Comparison of ENCODE assay signal across 15 cellular contexts in genomic region chr10:49569031-49569765, GRCh38. TPM values are rescaled to one million over a fixed set of nuclear protein-coding genes. Genes with fewer than 3 reads are reported as not detected.
DNase-seq lines count a peak whose midpoint lies in the region; ATAC-seq and TF ChIP-seq lines count a peak whose summit lies in the region.
"Had no signal": no experiment of that assay in that cellular context is flagged by ENCODE, and none has a peak within 500 bp of the region (broad histone marks: within the 10 kb centered on the region; RNA-seq: fewer than 3 reads in every experiment).

No MANE protein-coding gene starts in this region.

- H3K4me3 ChIP-seq in IMR-90 (ENCODE audit: insufficient read depth, low read depth, low read length) = peak overlapping the region; percentile 34; the same call in 1 of the 2 replicates
- H3K4me3 ChIP-seq in astrocyte of the spinal cord (ENCODE audit: low read depth, low read length) = no peak overlapping the region
- H3K4me3 ChIP-seq in dorsolateral prefrontal cortex = no peak overlapping the region
- H3K4me3 ChIP-seq: BLaER1 treated with 17β-estradiol and CSF1 and Interleukin-3, amounts not matched to agents 10 nM and 100 nM had no signal

- no peak overlapping the region for H2AK9ac ChIP-seq in IMR-90 (replicated peaks; ENCODE audit: low read depth, low read length, poor library complexity)

- H4K20me1 ChIP-seq in IMR-90 (ENCODE audit: insufficient read depth, low read length) = no peaks in the 10 kb centered on the region
- H4K20me1 ChIP-seq: BLaER1 treated with 17β-estradiol and CSF1 and Interleukin-3, amounts not matched to agents 10 nM and 100 nM had no signal

- dilution Hi-C loops in IMR-90 (cut with HindIII; ENCODE audit: low sequenced_read_pairs, unreplicated experiment) = no loop called here

- peaks cover 5% of the 10 kb centered on the region for H3K9me3 ChIP-seq in IMR-90 (ENCODE audit: control insufficient read depth, insufficient read depth, low read length)

- H2BK15ac ChIP-seq in IMR-90 (ENCODE audit: low read depth, low read length) = no peak overlapping the region

- H3K18ac ChIP-seq in IMR-90 (ENCODE audit: low read depth, low read length) = no peak overlapping the region

- no peak overlapping the region for H2AFZ ChIP-seq in IMR-90 (replicated peaks; ENCODE audit: low read length, poor library complexity)

- in situ Hi-C loops in IMR-90 (cut with MboI; ENCODE audit: low sequenced_read_pairs) = no loop called here
- in situ Hi-C loops in astrocyte of the spinal cord (cut with HindIII; ENCODE audit: low sequenced_read_pairs) = no loop called here

- BruUV-seq in IMR-90 (replicated peaks; lab: Mats Ljungman, UMichigan) = no TSS peak

- H4K91ac ChIP-seq in IMR-90 (ENCODE audit: insufficient read depth, low read depth, low read length) = no peak overlapping the region

- peak overlapping the region; percentile 66; the same call in 1 of the 2 replicates for H3K4me2 ChIP-seq in IMR-90 (ENCODE audit: low read depth, low read length)
- H3K4me2 ChIP-seq: BLaER1 treated with 17β-estradiol and CSF1 and Interleukin-3, amounts not matched to agents 10 nM and 100 nM had no signal

- H2BK5ac ChIP-seq in IMR-90 (ENCODE audit: low read depth, low read length, poor library complexity, severe bottlenecking) = peak overlapping the region; percentile 58

- no peaks in the 10 kb centered on the region for H3K79me1 ChIP-seq in IMR-90 (ENCODE audit: low read depth in 1 of 2, low read length in 2 of 2)

- DNase-seq in AG09319 (ENCODE audit: extremely low read depth, low read depth) (peak; percentile 50), IMR-90 (peak; percentile 51), astrocyte of the spinal cord (ENCODE audit: low read depth, low spot score) (peak; percentile 48), iris pigment epithelial cell (ENCODE audit: low read depth) (peak; percentile 93), nucleus accumbens (lab: John Stamatoyannopoulos, UW) (no peak), dorsolateral prefrontal cortex (no peak)
- DNase-seq: activated CD8-positive, alpha-beta memory T cell treated with anti-CD3 and anti-CD28 coated beads, Interleukin-2, amount 10 ng/mL, durations not matched to agents 7 days and 5 days; GDM1 had no signal

- TF ChIP-seq RAD21 in IMR-90 (IDR thresholded peaks at IDR 0.05; ENCODE audit: low read length) = no peak

- H3K9me1 ChIP-seq in IMR-90 (ENCODE audit: insufficient read depth, low read length) = no peaks in the 10 kb centered on the region; the same call in 1 of the 2 replicates

- no peak overlapping the region for H2BK120ac ChIP-seq in IMR-90 (ENCODE audit: low read depth, low read length)

- intact Hi-C loops in IMR-90 (cut with micrococcal nuclease) (no loop called here), dorsolateral prefrontal cortex (cut with DNase I) (no loop called here)

- no peak overlapping the region for H3K9ac ChIP-seq in IMR-90 (ENCODE audit: low read depth, low read length)
- H3K9ac ChIP-seq: BLaER1 treated with 17β-estradiol and CSF1 and Interleukin-3, amounts not matched to agents 10 nM and 100 nM had no signal

- no CpG with 5 or more reads among the region's 3 CpGs for WGBS in IMR-90 (ENCODE audit: extremely low coverage in 2 of 2, insufficient read length in 1 of 2), 2 experiments

- H3K36me3 ChIP-seq in IMR-90 (ENCODE audit: control insufficient read depth, insufficient read depth, low read length) = no peaks in the 10 kb centered on the region
- H3K36me3 ChIP-seq: BLaER1 treated with 17β-estradiol and CSF1 and Interleukin-3, amounts not matched to agents 10 nM and 100 nM had no signal

- H2AK5ac ChIP-seq in IMR-90 (ENCODE audit: low read depth, low read length) = no peak overlapping the region

- H3K4ac ChIP-seq in IMR-90 (ENCODE audit: low read depth, low read length) = no peak overlapping the region

- H4K8ac ChIP-seq in IMR-90 (ENCODE audit: low read depth in 2 of 2, low read length in 2 of 2) = no peak overlapping the region

- H3K4me1 ChIP-seq in IMR-90 (ENCODE audit: control insufficient read depth, insufficient read depth, low read length) = no peaks in the 10 kb centered on the region
- H3K4me1 ChIP-seq: BLaER1 treated with 17β-estradiol and CSF1 and Interleukin-3, amounts not matched to agents 10 nM and 100 nM had no signal

- CTCF ChIA-PET in IMR-90 (lab: Yijun Ruan, JAX) = interaction anchor here (0.8 kb wide), 1 partner anchor 79 kb away, joined by 4 read pairs; no protein-coding TSS in a partner anchor

- peak; percentile 36 for ATAC-seq in IMR-90 (ENCODE audit: low read depth)
- no peak for ATAC-seq in GM18498 (IDR thresholded peaks at IDR 0.05; ENCODE audit: unreplicated experiment)
- ATAC-seq in HG02970 (IDR thresholded peaks at IDR 0.05; ENCODE audit: low FRiP score, unreplicated experiment) = no peak
- ATAC-seq: activated CD8-positive, alpha-beta memory T cell treated with anti-CD3 and anti-CD28 coated beads, Interleukin-2, amount 10 ng/mL, durations not matched to agents 7 days and 5 days; Panc1 had no signal

- H3K27ac ChIP-seq in IMR-90 (ENCODE audit: insufficient read depth, low read length) = no peak overlapping the region
- no peak overlapping the region for H3K27ac ChIP-seq in dorsolateral prefrontal cortex
- H3K27ac ChIP-seq: BLaER1 treated with 17β-estradiol and CSF1 and Interleukin-3, amounts not matched to agents 10 nM and 100 nM had no signal

- H4K5ac ChIP-seq in IMR-90 (ENCODE audit: low read depth, low read length) = no peak overlapping the region

- peaks cover 2% of the 10 kb centered on the region; the same call in 1 of the 2 replicates for H3K27me3 ChIP-seq in IMR-90 (ENCODE audit: control insufficient read depth, insufficient read depth, low read length)
- H3K27me3 ChIP-seq in dorsolateral prefrontal cortex = peaks cover 0 to 4% (median 0%) of the 10 kb centered on the region in 45 donors
- H3K27me3 ChIP-seq: BLaER1 treated with 17β-estradiol and CSF1 and Interleukin-3, amounts not matched to agents 10 nM and 100 nM had no signal

- no peak overlapping the region for H2BK20ac ChIP-seq in IMR-90 (ENCODE audit: low read depth, low read length)

- H3K23ac ChIP-seq in IMR-90 (ENCODE audit: low read depth, low read length) = no peak overlapping the region

- no peak for TF ChIP-seq POLR2A in IMR-90 (IDR thresholded peaks at IDR 0.05; ENCODE audit: low read depth, low read length)

- no peak overlapping the region for H3K14ac ChIP-seq in IMR-90 (replicated peaks; ENCODE audit: low read depth, low read length)

- no peak overlapping the region for H3K56ac ChIP-seq in IMR-90 (ENCODE audit: extremely low read depth, insufficient read depth, low read length)

- TF ChIP-seq CTCF in AG09319 (IDR thresholded peaks at IDR 0.05; ENCODE audit: low read depth, low read length) = no peak
- TF ChIP-seq CTCF in IMR-90 (conservative IDR thresholded peaks at IDR 0.05; ENCODE audit: low read depth, low read length) = no peak
- no peak for TF ChIP-seq CTCF in astrocyte of the spinal cord (IDR thresholded peaks at IDR 0.05; ENCODE audit: low read depth, low read length)
- no peak for TF ChIP-seq CTCF in dorsolateral prefrontal cortex (IDR thresholded peaks at IDR 0.05 in 54 of 56, conservative IDR thresholded peaks at IDR 0.05 in 2 of 56; ENCODE audit: low read depth in 1 of 56, partially characterized antibody in 56 of 56)

- POLR2A ChIA-PET in IMR-90 (lab: Charles Lee; ENCODE audit: unreplicated experiment) = no interaction called here

TF ChIP-seq in IMR-90, 13 proteins besides CTCF, POLR2A, EP300 and RAD21:
- TF ChIP-seq NFE2L2 (IDR thresholded peaks at IDR 0.05; ENCODE audit: low read depth, low read length) (peak; percentile 35; the same call in 1 of the 2 replicates), USF2 (IDR thresholded peaks at IDR 0.05; ENCODE audit: low read depth, low read length) (no peak), CEBPB (IDR thresholded peaks at IDR 0.05; ENCODE audit: low read depth, low read length) (peak; percentile 85)

RNA-seq across cellular contexts. Expression of gene ERCC6, which starts 30.3 kb away (rescaled TPM):
- 14.9 and 18.1 TPM in 2 replicates for total RNA-seq in IMR-90 (2012; rRNA removed)
- 7.2 and 7.3 TPM in 2 replicates for polyA plus RNA-seq in IMR-90 (2012; rRNA removed)
- 2.3 and 4.7 TPM in 2 replicates for polyA plus RNA-seq in IMR-90 (2012; cell fraction: cytosol; rRNA removed)
- polyA plus RNA-seq in IMR-90 (2012; cell fraction: nucleus; rRNA removed; ENCODE audit: low replicate concordance) = 7.2 and 11.8 TPM in 2 replicates
- total RNA-seq in dorsolateral prefrontal cortex = 10 to 100 TPM; 22.7 to 64.4 (median 38.8) TPM

RNA-seq across cellular contexts. Expression of gene SLC18A3, which starts 40.9 kb away (rescaled TPM):
- not detected in 2 replicates for total RNA-seq in IMR-90 (2012; rRNA removed)
- not detected in 2 replicates for polyA plus RNA-seq in IMR-90 (2012; rRNA removed)
- not detected in 2 replicates for polyA plus RNA-seq in IMR-90 (2012; cell fraction: cytosol; rRNA removed)
- not detected in 2 replicates for polyA plus RNA-seq in IMR-90 (2012; cell fraction: nucleus; rRNA removed; ENCODE audit: low replicate concordance)
- total RNA-seq in dorsolateral prefrontal cortex = not detected
- total RNA-seq: activated CD8-positive, alpha-beta memory T cell treated with anti-CD3 and anti-CD28 coated beads, Interleukin-2, amount 10 ng/mL, durations not matched to agents 7 days and 5 days; mesenteric fat pad; posterior vena cava had no signal

RNA-seq across cellular contexts. Expression of gene CHAT, which starts 44.6 kb away (rescaled TPM):
- total RNA-seq in IMR-90 (2012; rRNA removed) (not detected in 2 replicates), dorsolateral prefrontal cortex (not detected)
- not detected in 2 replicates for polyA plus RNA-seq in IMR-90 (2012; rRNA removed)
- not detected in 2 replicates for polyA plus RNA-seq in IMR-90 (2012; cell fraction: cytosol; rRNA removed)
- not detected in 2 replicates for polyA plus RNA-seq in IMR-90 (2012; cell fraction: nucleus; rRNA removed; ENCODE audit: low replicate concordance)
- total RNA-seq: activated CD8-positive, alpha-beta memory T cell treated with anti-CD3 and anti-CD28 coated beads, Interleukin-2, amount 10 ng/mL, durations not matched to agents 7 days and 5 days; mesenteric fat pad; posterior vena cava had no signal
- polyA plus RNA-seq: adipose tissue had no signal

Comparison
In these comparisons a context has a peak if more than half of its experiments do, and no peak if none do; other contexts are left out.
1. DNase-seq: peak in AG09319 (single experiment), IMR-90 (single experiment), astrocyte of the spinal cord (single experiment) and iris pigment epithelial cell (single experiment); none in nucleus accumbens (0 of 56) and dorsolateral prefrontal cortex (0 of 10).